In the genomic region with DNA sequence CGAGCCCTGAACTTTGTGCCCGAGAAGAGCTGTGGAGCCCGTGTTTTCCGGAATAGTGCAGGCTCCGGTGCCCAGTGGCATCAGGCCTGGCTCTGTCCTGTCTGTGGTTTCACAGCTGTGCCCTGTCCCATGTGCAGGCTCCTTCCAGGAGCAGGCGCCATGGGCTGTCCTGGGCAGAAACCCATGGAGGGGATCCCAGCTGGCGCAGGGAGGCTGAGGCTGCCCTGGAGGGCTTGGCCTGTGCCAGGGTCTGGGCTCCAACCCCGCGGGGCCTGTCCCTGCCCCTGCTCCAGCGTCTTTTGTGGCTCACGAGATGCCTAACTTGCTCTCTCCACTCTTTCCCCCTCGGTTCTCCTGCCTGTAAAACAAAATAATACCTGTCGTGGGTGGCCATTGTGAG, we compare ENCODE assay signal across 19 cellular contexts. TPM values are rescaled to one million over a fixed set of nuclear protein-coding genes. Genes with fewer than 3 reads are reported as not detected.
DNase-seq lines count a peak whose midpoint lies in the region; ATAC-seq, FAIRE-seq and TF ChIP-seq lines count a peak whose summit lies in the region.
"Had no signal": no experiment of that assay in that cellular context is flagged by ENCODE, and none has a peak within 500 bp of the region (broad histone marks: within the 10 kb centered on the region; RNA-seq: fewer than 3 reads in every experiment).

No MANE protein-coding gene starts in this region.

- no peak for FAIRE-seq in kidney (lab: Jason Lieb, UNC)
- FAIRE-seq: A549, GM12878, GM19239, H1 had no signal

- H3K9me2 ChIP-seq in MM.1S (replicated peaks; ENCODE audit: insufficient read depth, low read length), result no peaks in the 10 kb centered on the region

- no peak overlapping the region for H3K9ac ChIP-seq in MM.1S (ENCODE audit: low read length)
- H3K9ac ChIP-seq in kidney (ENCODE audit: low read length in 2 of 2), result no peak overlapping the region

- H3K9me3 Mint-ChIP-seq in activated T-helper 2 cell treated with anti-CD3 and anti-CD28 coated beads, Interferon-gamma antibody, Interleukin-2, Interleukin-4, amounts not matched to agents 10 μg/mL and 5 μg/mL and 100 μg/mL, durations not matched to agents 14 hours and 24 hours and 36 hours, result no peaks in the 10 kb centered on the region
- H3K9me3 Mint-ChIP-seq: CD4-positive, alpha-beta memory T cell; HFFc6 had no signal

- H3K9me3 ChIP-seq in MM.1S (replicated peaks; ENCODE audit: insufficient read depth, low read length) (no peaks in the 10 kb centered on the region), kidney (ENCODE audit: control insufficient read depth in 1 of 2, low read length in 2 of 2) (no peaks in the 10 kb centered on the region), osteoblast (ENCODE audit: low read depth, low read length) (no peaks in the 10 kb centered on the region), aorta (ENCODE audit: control insufficient read depth, low read length) (no peaks in the 10 kb centered on the region)
- H3K9me3 ChIP-seq: A549, BE2C had no signal

- H3K27me3 ChIP-seq in MM.1S (replicated peaks; ENCODE audit: insufficient read depth, low read length), result no peaks in the 10 kb centered on the region
- peaks cover 29% of the 10 kb centered on the region for H3K27me3 ChIP-seq in osteoblast (ENCODE audit: insufficient read depth, low read length)
- no peaks in the 10 kb centered on the region for H3K27me3 ChIP-seq in aorta (ENCODE audit: control insufficient read depth in 1 of 2, insufficient read depth in 2 of 2, low read length in 1 of 2)
- H3K27me3 ChIP-seq: BE2C had no signal

- peak overlapping the region; percentile 57 for H3K4me2 ChIP-seq in MM.1S (ENCODE audit: low read depth, low read length)
- H3K4me2 ChIP-seq in osteoblast (ENCODE audit: insufficient read depth, low read length), result no peak overlapping the region
- H3K4me2 ChIP-seq: A549 had no signal

- no peaks in the 10 kb centered on the region for H3K79me2 ChIP-seq in MM.1S (ENCODE audit: low read length)
- no peaks in the 10 kb centered on the region for H3K79me2 ChIP-seq in osteoblast (ENCODE audit: insufficient read depth, low read length)

- H3K36me3 ChIP-seq in MM.1S (replicated peaks; ENCODE audit: insufficient read depth, low read length), result no peaks in the 10 kb centered on the region
- no peaks in the 10 kb centered on the region for H3K36me3 ChIP-seq in kidney (ENCODE audit: control insufficient read depth in 1 of 2, insufficient read depth in 2 of 2, low read length in 2 of 2)
- H3K36me3 ChIP-seq in osteoblast (ENCODE audit: insufficient read depth, low read length), result no peaks in the 10 kb centered on the region
- H3K36me3 ChIP-seq in aorta (ENCODE audit: control insufficient read depth in 1 of 2, insufficient read depth in 2 of 2, low read length in 1 of 2), result no peaks in the 10 kb centered on the region
- H3K36me3 ChIP-seq: BE2C had no signal

- H3K27ac Mint-ChIP-seq in activated T-helper 2 cell treated with anti-CD3 and anti-CD28 coated beads, Interferon-gamma antibody, Interleukin-2, Interleukin-4, amounts not matched to agents 10 μg/mL and 5 μg/mL and 100 μg/mL, durations not matched to agents 14 hours and 24 hours and 36 hours, result no peak overlapping the region
- H3K27ac Mint-ChIP-seq: HFFc6 had no signal

- no peak for DNase-seq in MM.1S
- peak; percentile 38 for DNase-seq in kidney
- DNase-seq in osteoblast (ENCODE audit: insufficient read length, low spot score, missing footprints), result peak; percentile 71
- peak; percentile 20 to 53 for DNase-seq in aorta
- no peak for DNase-seq in activated T-helper 2 cell treated with anti-CD3 and anti-CD28 coated beads, Interferon-gamma antibody, Interleukin-2, Interleukin-4, amounts not matched to agents 10 μg/mL and 5 μg/mL and 100 μg/mL, durations not matched to agents 14 hours and 24 hours and 36 hours (ENCODE audit: low spot score)
- DNase-seq: BE2C; CD4-positive, alpha-beta memory T cell; DMS79; HCEC 1CT; HFFc6 had no signal

- H3K4me1 ChIP-seq in MM.1S (ENCODE audit: low read length) (0 out of 2 replicates have a peak, but pooled peaks cover 9% of the 10 kb centered on the region), kidney (ENCODE audit: control insufficient read depth in 1 of 2, insufficient read depth in 1 of 2, low read depth in 1 of 2, low read length in 2 of 2) (no peaks in the 10 kb centered on the region), osteoblast (ENCODE audit: insufficient read depth, low read length) (no peaks in the 10 kb centered on the region), aorta (ENCODE audit: control insufficient read depth in 1 of 2, insufficient read depth in 2 of 2, low read length in 2 of 2) (no peaks in the 10 kb centered on the region)
- H3K4me1 ChIP-seq: A549 had no signal

- H3K4me3 ChIP-seq in MM.1S (ENCODE audit: low read length) (0 out of 2 replicates have a peak overlapping the region, but pooled peaks have one; percentile 25), kidney (ENCODE audit: low read length in 2 of 2) (no peak overlapping the region), osteoblast (ENCODE audit: insufficient read depth, low read length) (no peak overlapping the region), aorta (ENCODE audit: low read length in 2 of 2) (no peak overlapping the region)
- H3K4me3 ChIP-seq: A549, GM12878 had no signal

- H4K20me1 ChIP-seq in MM.1S (ENCODE audit: insufficient read depth, low read length) (no peaks in the 10 kb centered on the region), osteoblast (ENCODE audit: insufficient read depth, low read length) (no peaks in the 10 kb centered on the region)

- peaks cover 3% of the 10 kb centered on the region for H3K27me3 Mint-ChIP-seq in activated T-helper 2 cell treated with anti-CD3 and anti-CD28 coated beads, Interferon-gamma antibody, Interleukin-2, Interleukin-4, amounts not matched to agents 10 μg/mL and 5 μg/mL and 100 μg/mL, durations not matched to agents 14 hours and 24 hours and 36 hours (ENCODE audit: low read depth)
- H3K27me3 Mint-ChIP-seq: CD4-positive, alpha-beta memory T cell had no signal

- H3F3A ChIP-seq in MM.1S (ENCODE audit: insufficient read depth, low read length), result no peaks in the 10 kb centered on the region

- ATAC-seq in aorta (ENCODE audit: low FRiP score), result no peak
- ATAC-seq in GM21619 (IDR thresholded peaks at IDR 0.05; ENCODE audit: unreplicated experiment), result no peak
- no peak for ATAC-seq in HG02623 (IDR thresholded peaks at IDR 0.05; ENCODE audit: unreplicated experiment)
- ATAC-seq: A549, GM12878 had no signal

- H3K4me1 Mint-ChIP-seq in activated T-helper 2 cell treated with anti-CD3 and anti-CD28 coated beads, Interferon-gamma antibody, Interleukin-2, Interleukin-4, amounts not matched to agents 10 μg/mL and 5 μg/mL and 100 μg/mL, durations not matched to agents 14 hours and 24 hours and 36 hours (ENCODE audit: low read depth), result no peaks in the 10 kb centered on the region

- H3K4me3 Mint-ChIP-seq in activated T-helper 2 cell treated with anti-CD3 and anti-CD28 coated beads, Interferon-gamma antibody, Interleukin-2, Interleukin-4, amounts not matched to agents 10 μg/mL and 5 μg/mL and 100 μg/mL, durations not matched to agents 14 hours and 24 hours and 36 hours (ENCODE audit: low read depth), result no peak overlapping the region
- H3K4me3 Mint-ChIP-seq: CD4-positive, alpha-beta memory T cell; HFFc6 had no signal

- H2AFZ ChIP-seq in MM.1S (ENCODE audit: low read length) (peak overlapping the region; percentile 34; the same call in 1 of the 2 replicates), osteoblast (ENCODE audit: low read length) (no peak overlapping the region)

- WGBS in aorta, 2 donors, result 76 to 80% methylated on average over 13 of the region's 13 CpGs

- TF ChIP-seq CTCF in MM.1S (IDR thresholded peaks at IDR 0.05; ENCODE audit: low read length) (no peak), kidney (IDR thresholded peaks at IDR 0.05; ENCODE audit: borderline replicate concordance, extremely low read depth, insufficient read depth) (no peak), osteoblast (IDR thresholded peaks at IDR 0.05; ENCODE audit: extremely low read depth, low read depth, low read length) (no peak)

- H3K27ac ChIP-seq in MM.1S (ENCODE audit: low read length) (peak overlapping the region; percentile 2; the same call in 1 of the 2 replicates), kidney (ENCODE audit: low read depth in 2 of 2, low read length in 2 of 2) (no peak overlapping the region), osteoblast (ENCODE audit: low read depth, low read length) (no peak overlapping the region), aorta (ENCODE audit: low read depth in 1 of 2, low read length in 2 of 2) (no peak overlapping the region)
- H3K27ac ChIP-seq: A549, C4-2B had no signal

- no peaks in the 10 kb centered on the region for H3K36me3 Mint-ChIP-seq in activated T-helper 2 cell treated with anti-CD3 and anti-CD28 coated beads, Interferon-gamma antibody, Interleukin-2, Interleukin-4, amounts not matched to agents 10 μg/mL and 5 μg/mL and 100 μg/mL, durations not matched to agents 14 hours and 24 hours and 36 hours (ENCODE audit: low read depth)
- H3K36me3 Mint-ChIP-seq: CD4-positive, alpha-beta memory T cell had no signal

- intact Hi-C loops in kidney (cut with DNase I) (no loop called here), aorta (cut with DNase I) (no loop called here)
- intact Hi-C loops in activated T-helper 2 cell treated with anti-CD3 and anti-CD28 coated beads, Interferon-gamma antibody, Interleukin-2, Interleukin-4, amounts not matched to agents 10 μg/mL and 5 μg/mL and 100 μg/mL, durations not matched to agents 14 hours and 24 hours and 36 hours (cut with micrococcal nuclease), result no loop called here

RNA-seq across cellular contexts. Expression of gene CRHR2, which starts 23.3 kb away (rescaled TPM):
- total RNA-seq in kidney, result not detected
- not detected for polyA plus RNA-seq in kidney (ENCODE audit: insufficient read depth, low read depth, low replicate concordance)
- total RNA-seq in osteoblast, result not detected in 2 replicates
- total RNA-seq in aorta, result 1 to 10 TPM in 1 of 2 donors, under 1 TPM in 1; 0.23 to 1.5 TPM
- polyA plus RNA-seq in aorta, result not detected
- total RNA-seq in activated T-helper 2 cell treated with anti-CD3 and anti-CD28 coated beads, Interferon-gamma antibody, Interleukin-2, Interleukin-4, amounts not matched to agents 10 μg/mL and 5 μg/mL and 100 μg/mL, durations not matched to agents 14 hours and 24 hours and 36 hours, result not detected in 2 replicates
- total RNA-seq: CD4-positive, alpha-beta memory T cell; G401; GM12878; HFFc6 had no signal
- polyA plus RNA-seq: A549; AG04450; CD4-positive, alpha-beta memory T cell; GM12878 had no signal

RNA-seq across cellular contexts. Expression of gene INMT, which starts 46.3 kb away (rescaled TPM):
- total RNA-seq in kidney (44.8 TPM), osteoblast (0.72 and 1.5 TPM in 2 replicates), aorta (100 to 1,000 TPM in 1 of 2 donors, 10 to 100 TPM in 1; 83.0 to 131 TPM)
- polyA plus RNA-seq in kidney (ENCODE audit: insufficient read depth, low read depth, low replicate concordance) (34.5 TPM), aorta (100 to 1,000 TPM in 1 of 2 donors, 10 to 100 TPM in 1; 76.7 to 105 TPM)
- total RNA-seq in activated T-helper 2 cell treated with anti-CD3 and anti-CD28 coated beads, Interferon-gamma antibody, Interleukin-2, Interleukin-4, amounts not matched to agents 10 μg/mL and 5 μg/mL and 100 μg/mL, durations not matched to agents 14 hours and 24 hours and 36 hours, result not detected in 2 replicates
- total RNA-seq: HFFc6 had no signal
- polyA plus RNA-seq: A549 had no signal

Comparison
In these comparisons a context has a peak if more than half of its experiments do, and no peak if none do; other contexts are left out.
1. DNase-seq: peak in kidney (single experiment), osteoblast (single experiment) and aorta (2 of 2); none in MM.1S (single experiment) and activated T-helper 2 cell treated with anti-CD3 and anti-CD28 coated beads, Interferon-gamma antibody, Interleukin-2, Interleukin-4, amounts not matched to agents 10 μg/mL and 5 μg/mL and 100 μg/mL, durations not matched to agents 14 hours and 24 hours and 36 hours (single experiment).
2. RNA of gene INMT, which starts 46.3 kb away (total RNA-seq): 83.0 to 131 TPM in aorta and 44.8 TPM in kidney (single experiment); 0.72 to 1.5 TPM in osteoblast and not detected in activated T-helper 2 cell treated with anti-CD3 and anti-CD28 coated beads, Interferon-gamma antibody, Interleukin-2, Interleukin-4, amounts not matched to agents 10 μg/mL and 5 μg/mL and 100 μg/mL, durations not matched to agents 14 hours and 24 hours and 36 hours; every median in the first group is over 10 times any median in the second.